14 cellular contexts compared by ENCODE assay signal in genomic region chr3:73433079-73433478, GRCh38.
DNase-seq lines count a peak whose midpoint lies in the region; ATAC-seq and TF ChIP-seq lines count a peak whose summit lies in the region.
"Had no signal": no experiment of that assay in that cellular context is flagged by ENCODE, and none has a peak within 500 bp of the region (broad histone marks: within the 10 kb centered on the region; RNA-seq: fewer than 3 reads in every experiment).

No MANE protein-coding gene starts in this region.

- no peaks in the 10 kb centered on the region; the same call in none of the 2 replicates for H3K4me1 ChIP-seq in IMR-90 (ENCODE audit: control insufficient read depth, insufficient read depth, low read length)
- peaks cover 1% of the 10 kb centered on the region for H3K4me1 ChIP-seq in mesenchymal stem cell (ENCODE audit: control insufficient read depth, insufficient read depth, low read depth, low read length)
- H3K4me1 ChIP-seq in stomach smooth muscle (ENCODE audit: control insufficient read depth, insufficient read depth, low read length), result peaks cover 75% of the 10 kb centered on the region

- peaks cover 0 to 4% of the 10 kb centered on the region in 2 experiments; a peak in 1 of 4 replicates for H3K79me1 ChIP-seq in IMR-90 (ENCODE audit: low read depth in 1 of 2, low read length in 2 of 2)
- H3K79me1 ChIP-seq in mesenchymal stem cell (replicated peaks; ENCODE audit: low read length, poor library complexity, severe bottlenecking), result peaks cover 2% of the 10 kb centered on the region

- no peak overlapping the region for H4K91ac ChIP-seq in IMR-90 (ENCODE audit: insufficient read depth, low read depth, low read length)
- no peak overlapping the region for H4K91ac ChIP-seq in mesenchymal stem cell (ENCODE audit: low read length)

- H2AFZ ChIP-seq in IMR-90 (replicated peaks; ENCODE audit: low read length, poor library complexity), result no peak overlapping the region
- no peak overlapping the region for H2AFZ ChIP-seq in mesenchymal stem cell (ENCODE audit: low read depth, low read length)

- no peak overlapping the region for H3K56ac ChIP-seq in IMR-90 (ENCODE audit: extremely low read depth, insufficient read depth, low read length)

- no peak overlapping the region for H4K5ac ChIP-seq in IMR-90 (ENCODE audit: low read depth, low read length)

- no CpG with 5 or more reads among the region's 2 CpGs for WGBS in IMR-90 (ENCODE audit: extremely low coverage in 2 of 2, insufficient read length in 1 of 2), 2 experiments
- WGBS in mesenchymal stem cell, result 0% methylated on average over 2 of the region's 2 CpGs

- H3K27me3 ChIP-seq in IMR-90 (ENCODE audit: control insufficient read depth, insufficient read depth, low read length) (no peaks in the 10 kb centered on the region; the same call in 1 of the 2 replicates), mesenchymal stem cell (ENCODE audit: control insufficient read depth in 1 of 2, insufficient read depth in 1 of 2, low read length in 2 of 2) (peaks cover 0 to 7% of the 10 kb centered on the region in 2 experiments), stomach smooth muscle (ENCODE audit: control insufficient read depth in 1 of 2, insufficient read depth in 2 of 2, low read length in 2 of 2) (no peaks in the 10 kb centered on the region), MG63 (no peaks in the 10 kb centered on the region)

- in situ Hi-C loops in IMR-90 (cut with MboI; ENCODE audit: low sequenced_read_pairs), result loop anchor here (5.0 kb wide), 1 partner anchor 331 kb away; no protein-coding TSS in a partner anchor

- peak overlapping the region; percentile 75 to 88 (median 79) for H3K4me3 Mint-ChIP-seq in brain
- H3K4me3 Mint-ChIP-seq: B cell; CD4-positive, alpha-beta T cell had no signal

- H2BK20ac ChIP-seq in IMR-90 (ENCODE audit: low read depth, low read length), result no peak overlapping the region

- peaks cover 91% of the 10 kb centered on the region for H3K4me1 Mint-ChIP-seq in brain
- H3K4me1 Mint-ChIP-seq: B cell had no signal

- H2BK15ac ChIP-seq in IMR-90 (ENCODE audit: low read depth, low read length) (no peak overlapping the region), mesenchymal stem cell (ENCODE audit: low read depth, poor library complexity, severe bottlenecking) (no peak overlapping the region)

- dilution Hi-C loops in IMR-90 (cut with HindIII; ENCODE audit: low sequenced_read_pairs, unreplicated experiment), result no loop called here

- H3K27ac ChIP-seq in IMR-90 (ENCODE audit: insufficient read depth, low read length), result no peak overlapping the region
- no peak overlapping the region for H3K27ac ChIP-seq in mesenchymal stem cell (ENCODE audit: low read length, poor library complexity, severe bottlenecking)
- H3K27ac ChIP-seq in stomach smooth muscle (ENCODE audit: low read length), result no peak overlapping the region

- peak overlapping the region; percentile 34; the same call in 1 of the 2 replicates for H3K4me2 ChIP-seq in IMR-90 (ENCODE audit: low read depth, low read length)
- H3K4me2 ChIP-seq in mesenchymal stem cell (ENCODE audit: low read length, poor library complexity, severe bottlenecking), result no peak overlapping the region

- CTCF ChIA-PET in IMR-90 (lab: Yijun Ruan, JAX), result interaction anchor here (0.6 kb wide), 1 partner anchor 55 kb away, joined by 3 read pairs; no protein-coding TSS in a partner anchor

- no peak overlapping the region for H2AK5ac ChIP-seq in IMR-90 (ENCODE audit: low read depth, low read length)
- H2AK5ac ChIP-seq in mesenchymal stem cell (ENCODE audit: low read length, severe bottlenecking), result no peak overlapping the region

- H3K4me3 ChIP-seq in IMR-90 (ENCODE audit: insufficient read depth, low read depth, low read length), result no peak overlapping the region
- H3K4me3 ChIP-seq in mesenchymal stem cell (ENCODE audit: insufficient read depth in 1 of 2, low read depth in 1 of 2, low read length in 2 of 2), result no peak overlapping the region
- H3K4me3 ChIP-seq in stomach smooth muscle (ENCODE audit: low read length in 2 of 2), result peak overlapping the region; percentile 10 to 67
- no peak overlapping the region for H3K4me3 ChIP-seq in MG63

- no peaks in the 10 kb centered on the region for H3K9me1 ChIP-seq in IMR-90 (ENCODE audit: insufficient read depth, low read length)

- no peak overlapping the region for H3K18ac ChIP-seq in IMR-90 (ENCODE audit: low read depth, low read length)
- no peak overlapping the region for H3K18ac ChIP-seq in mesenchymal stem cell (ENCODE audit: low read depth in 1 of 2, low read length in 2 of 2)

- H3K27me3 Mint-ChIP-seq in brain, result peaks cover 11% of the 10 kb centered on the region

- no peak for TF ChIP-seq RAD21 in IMR-90 (IDR thresholded peaks at IDR 0.05; ENCODE audit: low read length)

- TF ChIP-seq CTCF in IMR-90 (conservative IDR thresholded peaks at IDR 0.05; ENCODE audit: low read depth, low read length), result no peak
- TF ChIP-seq CTCF in brain (conservative IDR thresholded peaks at IDR 0.05), result no peak

- H3K23ac ChIP-seq in IMR-90 (ENCODE audit: low read depth, low read length), result no peak overlapping the region
- no peak overlapping the region for H3K23ac ChIP-seq in mesenchymal stem cell (ENCODE audit: low read length in 2 of 2)

- POLR2A ChIA-PET in IMR-90 (lab: Charles Lee; ENCODE audit: unreplicated experiment), result no interaction called here

- TF ChIP-seq POLR2A in IMR-90 (IDR thresholded peaks at IDR 0.05; ENCODE audit: low read depth, low read length), result no peak

- H3K9ac ChIP-seq in IMR-90 (ENCODE audit: low read depth, low read length) (no peak overlapping the region), mesenchymal stem cell (ENCODE audit: low read length) (peak overlapping the region; percentile 52), stomach smooth muscle (ENCODE audit: low read length in 2 of 2) (peak overlapping the region; percentile 14 to 22)

- DNase-seq in IMR-90 (no peak), mesenchymal stem cell (peak; percentile 45), medulla oblongata (ENCODE audit: extremely low spot score) (no peak), KG1 (lab: John Stamatoyannopoulos, UW) (no peak), MG63 (no peak)
- DNase-seq: CD4-positive, alpha-beta T cell; DMS79 treated with DMSO at 0.1 percent for 48 hours; NCI-H1436 treated with DMSO at 0.1 percent for 48 hours; NCI-H226; NK-92 treated with Interleukin-12 subunit alpha and Interleukin-12 subunit beta, amount 100 ng/mL, for 24 hours had no signal

- H3K4ac ChIP-seq in IMR-90 (ENCODE audit: low read depth, low read length) (no peak overlapping the region), mesenchymal stem cell (ENCODE audit: low read depth in 1 of 2, low read length in 2 of 2) (no peak overlapping the region)

- H2BK5ac ChIP-seq in IMR-90 (ENCODE audit: low read depth, low read length, poor library complexity, severe bottlenecking) (no peak overlapping the region), mesenchymal stem cell (ENCODE audit: low read depth, low read length, poor library complexity, severe bottlenecking) (no peak overlapping the region)

- H3K36me3 ChIP-seq in IMR-90 (ENCODE audit: control insufficient read depth, insufficient read depth, low read length), result no peaks in the 10 kb centered on the region; the same call in 1 of the 2 replicates
- no peaks in the 10 kb centered on the region for H3K36me3 ChIP-seq in mesenchymal stem cell (ENCODE audit: control insufficient read depth in 1 of 2, insufficient read depth in 2 of 2, low read depth in 1 of 2, low read length in 2 of 2)
- no peaks in the 10 kb centered on the region for H3K36me3 ChIP-seq in stomach smooth muscle (ENCODE audit: control insufficient read depth in 2 of 2, insufficient read depth in 2 of 2, low read length in 2 of 2)
- no peaks in the 10 kb centered on the region for H3K36me3 ChIP-seq in MG63

- H2BK120ac ChIP-seq in IMR-90 (ENCODE audit: low read depth, low read length), result no peak overlapping the region
- no peak overlapping the region for H2BK120ac ChIP-seq in mesenchymal stem cell (ENCODE audit: low read depth, low read length)

- no peak overlapping the region for H2AK9ac ChIP-seq in IMR-90 (replicated peaks; ENCODE audit: low read depth, low read length, poor library complexity)

- H3K36me3 Mint-ChIP-seq in brain, result no peaks in the 10 kb centered on the region

- no peak overlapping the region for H2BK12ac ChIP-seq in mesenchymal stem cell (ENCODE audit: low read length in 2 of 2)

- H3K9me3 Mint-ChIP-seq in brain, result peaks cover 0 to 2% (median 0%) of the 10 kb centered on the region in 5 experiments
- H3K9me3 Mint-ChIP-seq: CD4-positive, alpha-beta T cell had no signal

- peak overlapping the region in 4 of 5 experiments; percentile 61 to 87 (median 82) for H3K27ac Mint-ChIP-seq in brain
- H3K27ac Mint-ChIP-seq: B cell; CD4-positive, alpha-beta T cell had no signal

- intact Hi-C loops in IMR-90 (cut with micrococcal nuclease), result loop anchor here (10.0 kb wide), 1 partner anchor 188 kb away; no protein-coding TSS in a partner anchor

- no peaks in the 10 kb centered on the region for H3K9me3 ChIP-seq in IMR-90 (ENCODE audit: control insufficient read depth, insufficient read depth, low read length)
- H3K9me3 ChIP-seq in mesenchymal stem cell (ENCODE audit: control insufficient read depth, low read length), result no peaks in the 10 kb centered on the region
- H3K9me3 ChIP-seq in stomach smooth muscle (ENCODE audit: control insufficient read depth in 2 of 2, low read length in 2 of 2), result no peaks in the 10 kb centered on the region
- no peaks in the 10 kb centered on the region for H3K9me3 ChIP-seq in MG63

- no peak overlapping the region for H4K8ac ChIP-seq in IMR-90 (ENCODE audit: low read depth in 2 of 2, low read length in 2 of 2)
- no peak overlapping the region for H4K8ac ChIP-seq in mesenchymal stem cell (ENCODE audit: low read length)

- H4K20me1 ChIP-seq in IMR-90 (ENCODE audit: insufficient read depth, low read length), result peaks cover 18% of the 10 kb centered on the region; the same call in 1 of the 2 replicates

- H3K14ac ChIP-seq in IMR-90 (replicated peaks; ENCODE audit: low read depth, low read length) (no peak overlapping the region), mesenchymal stem cell (ENCODE audit: low read length in 2 of 2) (no peak overlapping the region)

- BruUV-seq in IMR-90 (replicated peaks; lab: Mats Ljungman, UMichigan), result no TSS peak

- ATAC-seq in IMR-90 (ENCODE audit: low read depth), result peak; percentile 19; the same call in 1 of the 2 replicates
- ATAC-seq: PC-3 had no signal

TF ChIP-seq in IMR-90, 13 proteins besides CTCF, POLR2A, EP300 and RAD21:
- no peak for TF ChIP-seq NFE2L2 (IDR thresholded peaks at IDR 0.05; ENCODE audit: low read depth, low read length)
- no peak for TF ChIP-seq CHD1 (IDR thresholded peaks at IDR 0.05; ENCODE audit: low read depth, low read length)
- no peak for TF ChIP-seq BHLHE40 (IDR thresholded peaks at IDR 0.05; ENCODE audit: low read depth, low read length)
- no peak for TF ChIP-seq CEBPB (IDR thresholded peaks at IDR 0.05; ENCODE audit: low read depth, low read length)
TF ChIP-seq in IMR-90: peak in this region for 0.

Comparison
In these comparisons a context has a peak if more than half of its experiments do, and no peak if none do; other contexts are left out.
1. H3K4me3 ChIP-seq: peak in stomach smooth muscle (2 of 2); none in IMR-90 (single experiment), mesenchymal stem cell (0 of 2) and MG63 (single experiment).